In genomic region chr7:1611708-1612241, GRCh38 we compare ENCODE assay signal across 12 cellular contexts. TPM values are rescaled to one million over a fixed set of nuclear protein-coding genes. Genes with fewer than 3 reads are reported as not detected.
DNase-seq lines count a peak whose midpoint lies in the region; ATAC-seq and TF ChIP-seq lines count a peak whose summit lies in the region.
"Had no signal": no experiment of that assay in that cellular context is flagged by ENCODE, and none has a peak within 500 bp of the region (broad histone marks: within the 10 kb centered on the region; RNA-seq: fewer than 3 reads in every experiment).

No MANE protein-coding gene starts in this region.

- POLR2A ChIA-PET in activated CD4-positive, alpha-beta T cell treated with anti-CD3 and anti-CD28 coated beads for 36 hours (lab: Charles Lee), result no interaction called here

- H3K4me3 Mint-ChIP-seq in activated CD4-positive, alpha-beta T cell treated with anti-CD3 and anti-CD28 coated beads for 36 hours, result no peak overlapping the region

- peak; percentile 92 for DNase-seq in AG20443 (ENCODE audit: low spot score)
- DNase-seq in NCI-H1694 treated with DMSO at 0.1 percent for 48 hours (lab: John Stamatoyannopoulos, UW), result peak; percentile 47
- DNase-seq in cerebellar nuclear complex (lab: John Stamatoyannopoulos, UW), result peak; percentile 7 to 21
- no peak for DNase-seq in mucosa of descending colon
- DNase-seq in NCI-H187 treated with DMSO at 0.1 percent for 48 hours (lab: John Stamatoyannopoulos, UW), result no peak
- DNase-seq in activated CD4-positive, alpha-beta T cell treated with anti-CD3 and anti-CD28 coated beads for 36 hours, result no peak
- DNase-seq: aorta, NCI-H774, spleen had no signal

- H3K36me3 ChIP-seq in mucosa of descending colon (ENCODE audit: low read depth), result no peaks in the 10 kb centered on the region
- H3K36me3 ChIP-seq: spleen had no signal

- H3K36me3 Mint-ChIP-seq in activated CD4-positive, alpha-beta T cell treated with anti-CD3 and anti-CD28 coated beads for 36 hours (ENCODE audit: low read depth), result no peaks in the 10 kb centered on the region

- no peak overlapping the region for H3K4me3 ChIP-seq in mucosa of descending colon
- H3K4me3 ChIP-seq: spleen had no signal

- H3K4me1 ChIP-seq in mucosa of descending colon (ENCODE audit: low read depth), result no peaks in the 10 kb centered on the region

- H3K4me1 Mint-ChIP-seq in activated CD4-positive, alpha-beta T cell treated with anti-CD3 and anti-CD28 coated beads for 36 hours, result no peaks in the 10 kb centered on the region

- ATAC-seq in mucosa of descending colon (peak; percentile 23), GM21619 (IDR thresholded peaks at IDR 0.05; ENCODE audit: unreplicated experiment) (no peak), HG03520 (IDR thresholded peaks at IDR 0.05; ENCODE audit: unreplicated experiment) (no peak)
- ATAC-seq in activated CD4-positive, alpha-beta T cell treated with anti-CD3 and anti-CD28 coated beads for 36 hours, result no peak

- H3K9me3 ChIP-seq in mucosa of descending colon, result no peaks in the 10 kb centered on the region
- H3K9me3 ChIP-seq: spleen had no signal

- no peaks in the 10 kb centered on the region for H3K9me3 Mint-ChIP-seq in activated CD4-positive, alpha-beta T cell treated with anti-CD3 and anti-CD28 coated beads for 36 hours (ENCODE audit: low read depth)

- intact Hi-C loops in mucosa of descending colon (cut with DNase I, micrococcal nuclease), result no loop called here
- intact Hi-C loops in activated CD4-positive, alpha-beta T cell treated with anti-CD3 and anti-CD28 coated beads for 36 hours (cut with DNase I, micrococcal nuclease), result no loop called here

- no peak overlapping the region for H3K27ac Mint-ChIP-seq in activated CD4-positive, alpha-beta T cell treated with anti-CD3 and anti-CD28 coated beads for 36 hours

- TF ChIP-seq CTCF in mucosa of descending colon (IDR thresholded peaks at IDR 0.05), result no peak

- H3K27me3 Mint-ChIP-seq in activated CD4-positive, alpha-beta T cell treated with anti-CD3 and anti-CD28 coated beads for 36 hours, result peaks cover 2% of the 10 kb centered on the region

- CTCF ChIA-PET in activated CD4-positive, alpha-beta T cell treated with anti-CD3 and anti-CD28 coated beads for 36 hours (lab: Charles Lee), result interaction anchor here (0.7 kb wide), 1 partner anchor 1351 kb away, joined by 3 read pairs; no protein-coding TSS in a partner anchor

RNA-seq across cellular contexts. Expression of gene PSMG3, which starts 41.9 kb away (rescaled TPM):
- 10 to 100 TPM; 22.6 to 26.0 (median 22.9) TPM for total RNA-seq in mucosa of descending colon
- 10 to 100 TPM; 21.4 to 33.0 TPM for total RNA-seq in activated CD4-positive, alpha-beta T cell treated with anti-CD3 and anti-CD28 coated beads for 36 hours

RNA-seq across cellular contexts. Expression of gene TMEM184A, which starts 55.8 kb away (rescaled TPM):
- total RNA-seq in mucosa of descending colon, result 10 to 100 TPM; 36.7 to 87.9 (median 66.0) TPM
- under 1 TPM; 0.05 to 0.14 TPM for total RNA-seq in activated CD4-positive, alpha-beta T cell treated with anti-CD3 and anti-CD28 coated beads for 36 hours
- total RNA-seq: temporal lobe had no signal

RNA-seq across cellular contexts. Expression of gene ELFN1, which starts 58.3 kb away (rescaled TPM):
- under 1 TPM; 0.26 to 0.44 (median 0.41) TPM for total RNA-seq in mucosa of descending colon
- under 1 TPM; 0.05 to 0.09 TPM for total RNA-seq in activated CD4-positive, alpha-beta T cell treated with anti-CD3 and anti-CD28 coated beads for 36 hours

Comparison
In these comparisons a context has a peak if more than half of its experiments do, and no peak if none do; other contexts are left out.
1. DNase-seq: peak in AG20443 (single experiment), NCI-H1694 treated with DMSO at 0.1 percent for 48 hours (single experiment) and cerebellar nuclear complex (2 of 2); none in mucosa of descending colon (0 of 3), NCI-H187 treated with DMSO at 0.1 percent for 48 hours (single experiment) and activated CD4-positive, alpha-beta T cell treated with anti-CD3 and anti-CD28 coated beads for 36 hours (single experiment).
2. RNA of gene TMEM184A, which starts 55.8 kb away (total RNA-seq): 36.7 to 87.9 TPM in mucosa of descending colon; 0.05 to 0.14 TPM in activated CD4-positive, alpha-beta T cell treated with anti-CD3 and anti-CD28 coated beads for 36 hours; every median in the first group is over 10 times any median in the second.